1 cellular context compared by ENCODE assay signal in the genomic region with DNA sequence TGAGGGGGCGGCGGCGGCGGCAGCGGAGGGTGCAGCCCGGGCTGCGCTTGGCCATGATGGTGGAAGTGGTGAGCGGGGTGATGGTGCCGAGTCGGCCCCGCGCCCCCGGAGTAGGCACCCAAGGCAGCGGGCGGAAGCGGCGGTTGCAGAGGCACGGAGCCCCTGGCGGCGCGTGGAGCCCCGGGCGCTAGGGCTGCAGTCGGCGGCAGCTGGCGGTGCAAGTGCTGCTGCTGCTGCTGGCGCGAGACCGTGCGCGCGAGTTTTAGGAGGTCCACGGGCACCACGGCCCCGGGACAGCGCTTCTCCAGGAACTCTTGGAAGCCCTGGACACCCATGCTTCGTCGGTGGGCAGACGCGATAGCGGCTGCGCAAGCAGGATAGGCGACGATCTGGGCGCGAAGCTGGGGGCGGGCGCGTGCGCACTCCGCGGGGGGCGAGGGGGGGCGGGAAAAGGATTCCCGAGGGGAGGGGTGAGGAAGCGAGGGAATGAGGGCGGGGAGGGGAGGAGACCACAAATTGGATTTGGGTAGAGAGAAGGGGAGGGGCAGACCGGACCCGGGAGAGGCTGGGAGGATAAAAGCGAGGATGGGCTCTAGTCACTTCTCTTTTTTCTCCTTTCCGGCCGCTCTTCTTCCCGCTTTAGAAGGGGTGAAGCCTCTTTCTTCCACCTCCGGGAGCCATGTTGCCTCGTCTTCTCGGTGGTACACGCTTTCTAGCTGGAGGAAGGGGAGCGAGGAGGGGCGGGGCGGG.
A peak's percentile ranks its signal among the peaks of the same experiment; 100 is the strongest.
TF ChIP-seq lines count a peak whose summit lies in the region.

Gene FAM120C (minus strand): TSS at position 391 of the 750 bp plus-strand sequence. CDS start 56 bp downstream, at position 335.

TF ChIP-seq in HCT116, 20 proteins besides CTCF, POLR2A, EP300 and RAD21 (continued from another document):
- TF ChIP-seq, protein P1, sequence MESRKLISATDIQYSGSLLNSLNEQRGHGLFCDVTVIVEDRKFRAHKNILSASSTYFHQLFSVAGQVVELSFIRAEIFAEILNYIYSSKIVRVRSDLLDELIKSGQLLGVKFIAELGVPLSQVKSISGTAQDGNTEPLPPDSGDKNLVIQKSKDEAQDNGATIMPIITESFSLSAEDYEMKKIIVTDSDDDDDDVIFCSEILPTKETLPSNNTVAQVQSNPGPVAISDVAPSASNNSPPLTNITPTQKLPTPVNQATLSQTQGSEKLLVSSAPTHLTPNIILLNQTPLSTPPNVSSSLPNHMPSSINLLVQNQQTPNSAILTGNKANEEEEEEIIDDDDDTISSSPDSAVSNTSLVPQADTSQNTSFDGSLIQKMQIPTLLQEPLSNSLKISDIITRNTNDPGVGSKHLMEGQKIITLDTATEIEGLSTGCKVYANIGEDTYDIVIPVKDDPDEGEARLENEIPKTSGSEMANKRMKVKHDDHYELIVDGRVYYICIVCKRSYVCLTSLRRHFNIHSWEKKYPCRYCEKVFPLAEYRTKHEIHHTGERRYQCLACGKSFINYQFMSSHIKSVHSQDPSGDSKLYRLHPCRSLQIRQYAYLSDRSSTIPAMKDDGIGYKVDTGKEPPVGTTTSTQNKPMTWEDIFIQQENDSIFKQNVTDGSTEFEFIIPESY (IDR thresholded peaks at IDR 0.05; ENCODE audit: extremely low read depth, insufficient replicate concordance, low read length), result no peak
- TF ChIP-seq CBX3 (IDR thresholded peaks at IDR 0.05; ENCODE audit: low read depth), result no peak
- TF ChIP-seq, protein P2, sequence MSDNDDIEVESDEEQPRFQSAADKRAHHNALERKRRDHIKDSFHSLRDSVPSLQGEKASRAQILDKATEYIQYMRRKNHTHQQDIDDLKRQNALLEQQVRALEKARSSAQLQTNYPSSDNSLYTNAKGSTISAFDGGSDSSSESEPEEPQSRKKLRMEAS (IDR thresholded peaks at IDR 0.05), result peak; percentile 51
- no peak for TF ChIP-seq ZNF274 (IDR thresholded peaks at IDR 0.05; ENCODE audit: low read depth, low read length)
- TF ChIP-seq ZFX (IDR thresholded peaks at IDR 0.05), result no peak; the same call in 1 of the 2 replicates
- peak; percentile 49 for TF ChIP-seq YY1 (IDR thresholded peaks at IDR 0.05; ENCODE audit: extremely low read depth, insufficient replicate concordance, low read depth, low read length)
- no peak for TF ChIP-seq SRF (IDR thresholded peaks at IDR 0.05; ENCODE audit: low read depth)
- TF ChIP-seq TCF7L2 (IDR thresholded peaks at IDR 0.05; ENCODE audit: borderline replicate concordance, extremely low read depth, insufficient read depth, insufficient read length), result no peak
- TF ChIP-seq SP1 (IDR thresholded peaks at IDR 0.05; ENCODE audit: low read depth), result no peak
- peak; percentile 56 for TF ChIP-seq SIN3A (IDR thresholded peaks at IDR 0.05; ENCODE audit: low read depth)
- no peak for TF ChIP-seq EGR1 (IDR thresholded peaks at IDR 0.05; ENCODE audit: low read depth)
- no peak for TF ChIP-seq ELF1 (IDR thresholded peaks at IDR 0.05; ENCODE audit: borderline replicate concordance, low read depth)
- no peak for TF ChIP-seq FOSL1 (IDR thresholded peaks at IDR 0.05; ENCODE audit: low read depth)
- no peak for TF ChIP-seq CEBPB (IDR thresholded peaks at IDR 0.05; ENCODE audit: low read depth)
- no peak for TF ChIP-seq EZH2phosphoT487 (IDR thresholded peaks at IDR 0.05; ENCODE audit: borderline replicate concordance)
- no peak for TF ChIP-seq EZH2 (IDR thresholded peaks at IDR 0.05)
- no peak for TF ChIP-seq JUND (IDR thresholded peaks at IDR 0.05)
- peak; percentile 41; the same call in 1 of the 2 replicates for TF ChIP-seq POLR2AphosphoS5 (IDR thresholded peaks at IDR 0.05; ENCODE audit: low read depth, low read length)
- TF ChIP-seq, protein P3, sequence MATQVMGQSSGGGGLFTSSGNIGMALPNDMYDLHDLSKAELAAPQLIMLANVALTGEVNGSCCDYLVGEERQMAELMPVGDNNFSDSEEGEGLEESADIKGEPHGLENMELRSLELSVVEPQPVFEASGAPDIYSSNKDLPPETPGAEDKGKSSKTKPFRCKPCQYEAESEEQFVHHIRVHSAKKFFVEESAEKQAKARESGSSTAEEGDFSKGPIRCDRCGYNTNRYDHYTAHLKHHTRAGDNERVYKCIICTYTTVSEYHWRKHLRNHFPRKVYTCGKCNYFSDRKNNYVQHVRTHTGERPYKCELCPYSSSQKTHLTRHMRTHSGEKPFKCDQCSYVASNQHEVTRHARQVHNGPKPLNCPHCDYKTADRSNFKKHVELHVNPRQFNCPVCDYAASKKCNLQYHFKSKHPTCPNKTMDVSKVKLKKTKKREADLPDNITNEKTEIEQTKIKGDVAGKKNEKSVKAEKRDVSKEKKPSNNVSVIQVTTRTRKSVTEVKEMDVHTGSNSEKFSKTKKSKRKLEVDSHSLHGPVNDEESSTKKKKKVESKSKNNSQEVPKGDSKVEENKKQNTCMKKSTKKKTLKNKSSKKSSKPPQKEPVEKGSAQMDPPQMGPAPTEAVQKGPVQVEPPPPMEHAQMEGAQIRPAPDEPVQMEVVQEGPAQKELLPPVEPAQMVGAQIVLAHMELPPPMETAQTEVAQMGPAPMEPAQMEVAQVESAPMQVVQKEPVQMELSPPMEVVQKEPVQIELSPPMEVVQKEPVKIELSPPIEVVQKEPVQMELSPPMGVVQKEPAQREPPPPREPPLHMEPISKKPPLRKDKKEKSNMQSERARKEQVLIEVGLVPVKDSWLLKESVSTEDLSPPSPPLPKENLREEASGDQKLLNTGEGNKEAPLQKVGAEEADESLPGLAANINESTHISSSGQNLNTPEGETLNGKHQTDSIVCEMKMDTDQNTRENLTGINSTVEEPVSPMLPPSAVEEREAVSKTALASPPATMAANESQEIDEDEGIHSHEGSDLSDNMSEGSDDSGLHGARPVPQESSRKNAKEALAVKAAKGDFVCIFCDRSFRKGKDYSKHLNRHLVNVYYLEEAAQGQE (IDR thresholded peaks at IDR 0.05; ENCODE audit: low read depth), result no peak
TF ChIP-seq in HCT116: peak in this region for 4.
